Comparison of ENCODE assay signal across 18 cellular contexts in the genomic region with DNA sequence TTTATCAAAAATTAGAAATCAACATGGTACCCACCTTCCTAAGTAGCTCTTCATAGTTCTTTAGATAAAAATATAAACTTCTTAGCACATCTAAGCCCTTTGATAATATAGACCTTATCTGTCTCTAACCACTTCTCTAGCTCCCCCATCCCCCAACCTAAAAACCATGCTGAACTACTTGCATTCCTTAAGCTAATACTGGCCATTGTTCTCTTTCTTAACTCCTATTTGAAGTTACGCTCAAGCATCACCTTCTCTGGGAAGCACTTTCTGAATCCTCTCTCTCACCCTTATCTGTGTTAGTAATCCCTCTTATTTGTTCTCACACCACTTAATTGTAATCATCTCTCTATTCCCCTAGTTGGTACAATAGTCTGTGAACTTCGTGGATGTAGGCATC.
DNase-seq lines count a peak whose midpoint lies in the region; ATAC-seq, FAIRE-seq and TF ChIP-seq lines count a peak whose summit lies in the region.
"Had no signal": no experiment of that assay in that cellular context is flagged by ENCODE, and none has a peak within 500 bp of the region (broad histone marks: within the 10 kb centered on the region; RNA-seq: fewer than 3 reads in every experiment).

No MANE protein-coding gene starts in this region.

- peak; percentile 51 for DNase-seq in endodermal cell
- peak; percentile 45 for DNase-seq in neural progenitor cell (ENCODE audit: low spot score)
- DNase-seq in D721Med (ENCODE audit: insufficient read length, low spot score): no peak
- DNase-seq in NCI-H1092 treated with DMSO at 0.1 percent for 48 hours (lab: John Stamatoyannopoulos, UW): no peak
- no peak for DNase-seq in stimulated activated naive CD8-positive, alpha-beta T cell treated with anti-CD3 and anti-CD28 coated beads, Interleukin-15, Interleukin-2, amounts not matched to agents 100 U/mL and 50 U/mL, for 24 hours
- DNase-seq: C1 segment of cervical spinal cord; Caco-2; CD4-positive, alpha-beta memory T cell; DMS 273 treated with DMSO at 0.1 percent for 48 hours; DMS79; EL; GDM1; GM23248; HCEC 1CT had no signal

- H2AFZ ChIP-seq in neural progenitor cell (replicated peaks): no peak overlapping the region
- H2AFZ ChIP-seq: GM23248 had no signal

- FAIRE-seq in D721Med (lab: Jason Lieb, UNC): no peak
- FAIRE-seq: GM12878, GM19239, H54 had no signal

- H3K4me3 ChIP-seq in HUES48 (ENCODE audit: low read depth, low read length): no peak overlapping the region
- H3K4me3 ChIP-seq in endodermal cell (ENCODE audit: low read length): no peak overlapping the region
- no peak overlapping the region for H3K4me3 ChIP-seq in neural progenitor cell
- H3K4me3 ChIP-seq: GM12878, GM23248 had no signal

- H3K27ac Mint-ChIP-seq in endodermal cell (no peak overlapping the region), neural progenitor cell (no peak overlapping the region)
- H3K27ac Mint-ChIP-seq: CD4-positive, alpha-beta memory T cell had no signal

- no peaks in the 10 kb centered on the region for H3K9me3 Mint-ChIP-seq in endodermal cell
- H3K9me3 Mint-ChIP-seq in neural progenitor cell: no peaks in the 10 kb centered on the region

- no peak for ATAC-seq in stimulated activated naive CD8-positive, alpha-beta T cell treated with anti-CD3 and anti-CD28 coated beads, Interleukin-15, Interleukin-2, amounts not matched to agents 100 U/mL and 50 U/mL, for 24 hours
- ATAC-seq: GM12878 had no signal

- H3K4me3 Mint-ChIP-seq in endodermal cell (no peak overlapping the region), neural progenitor cell (no peak overlapping the region)
- H3K4me3 Mint-ChIP-seq: CD4-positive, alpha-beta memory T cell had no signal

- H3K36me3 ChIP-seq in HUES48 (ENCODE audit: control insufficient read depth, insufficient read depth, low read length): no peaks in the 10 kb centered on the region
- H3K36me3 ChIP-seq in endodermal cell (ENCODE audit: control insufficient read depth, insufficient read depth, low read length): no peaks in the 10 kb centered on the region
- H3K36me3 ChIP-seq in neural progenitor cell: no peaks in the 10 kb centered on the region

- peaks cover 16% of the 10 kb centered on the region for H3K4me1 ChIP-seq in HUES48 (ENCODE audit: control insufficient read depth, insufficient read depth, low read length)
- H3K4me1 ChIP-seq in endodermal cell (ENCODE audit: control insufficient read depth, insufficient read depth, low read length): no peaks in the 10 kb centered on the region
- peaks cover 14% of the 10 kb centered on the region for H3K4me1 ChIP-seq in neural progenitor cell
- H3K4me1 ChIP-seq: Caco-2 had no signal

- no peaks in the 10 kb centered on the region for H3K4me1 Mint-ChIP-seq in endodermal cell
- no peaks in the 10 kb centered on the region for H3K4me1 Mint-ChIP-seq in neural progenitor cell
- H3K4me1 Mint-ChIP-seq: CD4-positive, alpha-beta memory T cell had no signal

- 13 to 30% methylated on average over 1 to 2 of the region's 2 CpGs for WGBS in endodermal cell (ENCODE audit: insufficient coverage in 1 of 2, insufficient read length in 1 of 2), 2 experiments

- H3K36me3 Mint-ChIP-seq in endodermal cell (ENCODE audit: low read depth): no peaks in the 10 kb centered on the region
- H3K36me3 Mint-ChIP-seq in neural progenitor cell: no peaks in the 10 kb centered on the region
- H3K36me3 Mint-ChIP-seq: CD4-positive, alpha-beta memory T cell had no signal

- H3K27me3 Mint-ChIP-seq in endodermal cell (ENCODE audit: insufficient read depth) (peaks cover 49% of the 10 kb centered on the region), neural progenitor cell (ENCODE audit: insufficient read depth, low read depth) (no peaks in the 10 kb centered on the region)

- H3K27me3 ChIP-seq in HUES48 (ENCODE audit: control insufficient read depth, insufficient read depth, low read length): peaks cover 3% of the 10 kb centered on the region; the same call in 1 of the 2 replicates
- H3K27me3 ChIP-seq in endodermal cell (ENCODE audit: control insufficient read depth, insufficient read depth, low read length, poor library complexity, severe bottlenecking): peaks cover 95% of the 10 kb centered on the region
- H3K27me3 ChIP-seq in neural progenitor cell: no peaks in the 10 kb centered on the region

- H4K20me1 ChIP-seq in neural progenitor cell (ENCODE audit: low read depth): no peaks in the 10 kb centered on the region

- no peaks in the 10 kb centered on the region for H3K79me2 ChIP-seq in neural progenitor cell (ENCODE audit: low read depth)

- H3F3A ChIP-seq in neural progenitor cell (ENCODE audit: low read depth): no peaks in the 10 kb centered on the region

- H3K9me3 ChIP-seq in HUES48 (ENCODE audit: control insufficient read depth, insufficient read depth, low read length) (no peaks in the 10 kb centered on the region), endodermal cell (ENCODE audit: control insufficient read depth, low read length) (no peaks in the 10 kb centered on the region), neural progenitor cell (ENCODE audit: low read depth) (no peaks in the 10 kb centered on the region)
- H3K9me3 ChIP-seq: Caco-2 had no signal

- no peak overlapping the region for H3K9ac ChIP-seq in HUES48 (ENCODE audit: low read depth, low read length)
- H3K9ac ChIP-seq in endodermal cell (ENCODE audit: extremely low read depth, low read length, poor library complexity, severe bottlenecking): no peak overlapping the region
- no peak overlapping the region for H3K9ac ChIP-seq in neural progenitor cell
- H3K9ac ChIP-seq: GM23248 had no signal

- H3K4me2 ChIP-seq in neural progenitor cell: peak overlapping the region; percentile 27

- H3K27ac ChIP-seq in HUES48 (ENCODE audit: low read depth, low read length) (peak overlapping the region; percentile 17), endodermal cell (ENCODE audit: low read depth, low read length) (no peak overlapping the region), neural progenitor cell (no peak overlapping the region)
- H3K27ac ChIP-seq: GM23248 had no signal

- TF ChIP-seq CTCF in endodermal cell (conservative IDR thresholded peaks at IDR 0.05) (no peak), neural progenitor cell (IDR thresholded peaks at IDR 0.05) (no peak), D721Med (IDR thresholded peaks at IDR 0.05; ENCODE audit: insufficient read depth, missing control alignments) (no peak)

Comparison
In these comparisons a context has a peak if more than half of its experiments do, and no peak if none do; other contexts are left out.
1. DNase-seq: peak in endodermal cell (single experiment) and neural progenitor cell (single experiment); none in D721Med (single experiment), NCI-H1092 treated with DMSO at 0.1 percent for 48 hours (single experiment) and stimulated activated naive CD8-positive, alpha-beta T cell treated with anti-CD3 and anti-CD28 coated beads, Interleukin-15, Interleukin-2, amounts not matched to agents 100 U/mL and 50 U/mL, for 24 hours (single experiment).